ENCODE assay signal across 2 cellular contexts in the genomic region with DNA sequence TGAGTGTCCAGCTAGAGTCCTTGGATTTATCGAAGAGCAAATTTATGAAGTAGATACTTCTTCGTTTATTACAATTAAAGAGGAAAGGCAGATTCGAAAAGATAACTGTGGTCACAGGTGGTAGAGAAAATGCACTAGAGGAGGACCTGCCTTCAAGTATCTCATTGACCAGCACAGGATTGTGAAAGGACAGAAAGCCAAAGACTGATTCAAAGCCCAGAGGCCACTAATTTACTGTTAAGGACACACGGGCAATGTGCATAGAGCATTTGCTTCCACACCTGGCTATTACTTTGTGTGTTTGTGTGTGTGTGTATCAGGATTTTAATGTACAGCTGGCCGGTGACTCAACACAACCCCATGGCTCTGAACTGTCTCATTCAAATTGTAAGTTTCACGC.
TF ChIP-seq lines count a peak whose summit lies in the region.

No MANE protein-coding gene starts in this region.

TF ChIP-seq in HepG2, 621 proteins besides CTCF, POLR2A, EP300 and RAD21:
- TF ChIP-seq ZNF766 (CRISPR knock-in tag; IDR thresholded peaks at IDR 0.05; ENCODE audit: borderline replicate concordance) (no peak), ZNF383 (CRISPR knock-in tag; IDR thresholded peaks at IDR 0.05; ENCODE audit: borderline replicate concordance) (no peak), ETV5 (CRISPR knock-in tag; IDR thresholded peaks at IDR 0.05; ENCODE audit: borderline replicate concordance) (no peak), SUZ12 (IDR thresholded peaks at IDR 0.05; ENCODE audit: low read depth, low read length) (no peak), ZFP37 (CRISPR knock-in tag; IDR thresholded peaks at IDR 0.05; ENCODE audit: borderline replicate concordance) (no peak), HOMEZ (CRISPR knock-in tag; IDR thresholded peaks at IDR 0.05; ENCODE audit: low read depth) (no peak), ZNF282 (IDR thresholded peaks at IDR 0.05; ENCODE audit: partially characterized antibody) (no peak), RBM22 (optimal IDR thresholded peaks at IDR 0.05; ENCODE audit: low read length) (no peak), FOXK1 (CRISPR knock-in tag; IDR thresholded peaks at IDR 0.05; ENCODE audit: borderline replicate concordance, low read depth) (no peak), ISL2 (CRISPR knock-in tag; IDR thresholded peaks at IDR 0.05) (no peak)

TF ChIP-seq in WTC11, 78 proteins besides CTCF, POLR2A, EP300 and RAD21:
- TF ChIP-seq GTF2I (CRISPR knock-in tag; conservative IDR thresholded peaks at IDR 0.05), result no peak
- TF ChIP-seq JAZF1 (CRISPR knock-in tag; IDR thresholded peaks at IDR 0.05), result no peak
- no peak for TF ChIP-seq E2F4 (CRISPR knock-in tag; IDR thresholded peaks at IDR 0.05; ENCODE audit: borderline replicate concordance, low read depth)
- TF ChIP-seq, protein P1, sequence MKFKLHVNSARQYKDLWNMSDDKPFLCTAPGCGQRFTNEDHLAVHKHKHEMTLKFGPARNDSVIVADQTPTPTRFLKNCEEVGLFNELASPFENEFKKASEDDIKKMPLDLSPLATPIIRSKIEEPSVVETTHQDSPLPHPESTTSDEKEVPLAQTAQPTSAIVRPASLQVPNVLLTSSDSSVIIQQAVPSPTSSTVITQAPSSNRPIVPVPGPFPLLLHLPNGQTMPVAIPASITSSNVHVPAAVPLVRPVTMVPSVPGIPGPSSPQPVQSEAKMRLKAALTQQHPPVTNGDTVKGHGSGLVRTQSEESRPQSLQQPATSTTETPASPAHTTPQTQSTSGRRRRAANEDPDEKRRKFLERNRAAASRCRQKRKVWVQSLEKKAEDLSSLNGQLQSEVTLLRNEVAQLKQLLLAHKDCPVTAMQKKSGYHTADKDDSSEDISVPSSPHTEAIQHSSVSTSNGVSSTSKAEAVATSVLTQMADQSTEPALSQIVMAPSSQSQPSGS (CRISPR knock-in tag; IDR thresholded peaks at IDR 0.05; ENCODE audit: borderline replicate concordance, low read depth), result no peak
- TF ChIP-seq ZNF121 (CRISPR knock-in tag; IDR thresholded peaks at IDR 0.05), result no peak
- TF ChIP-seq, protein P2, sequence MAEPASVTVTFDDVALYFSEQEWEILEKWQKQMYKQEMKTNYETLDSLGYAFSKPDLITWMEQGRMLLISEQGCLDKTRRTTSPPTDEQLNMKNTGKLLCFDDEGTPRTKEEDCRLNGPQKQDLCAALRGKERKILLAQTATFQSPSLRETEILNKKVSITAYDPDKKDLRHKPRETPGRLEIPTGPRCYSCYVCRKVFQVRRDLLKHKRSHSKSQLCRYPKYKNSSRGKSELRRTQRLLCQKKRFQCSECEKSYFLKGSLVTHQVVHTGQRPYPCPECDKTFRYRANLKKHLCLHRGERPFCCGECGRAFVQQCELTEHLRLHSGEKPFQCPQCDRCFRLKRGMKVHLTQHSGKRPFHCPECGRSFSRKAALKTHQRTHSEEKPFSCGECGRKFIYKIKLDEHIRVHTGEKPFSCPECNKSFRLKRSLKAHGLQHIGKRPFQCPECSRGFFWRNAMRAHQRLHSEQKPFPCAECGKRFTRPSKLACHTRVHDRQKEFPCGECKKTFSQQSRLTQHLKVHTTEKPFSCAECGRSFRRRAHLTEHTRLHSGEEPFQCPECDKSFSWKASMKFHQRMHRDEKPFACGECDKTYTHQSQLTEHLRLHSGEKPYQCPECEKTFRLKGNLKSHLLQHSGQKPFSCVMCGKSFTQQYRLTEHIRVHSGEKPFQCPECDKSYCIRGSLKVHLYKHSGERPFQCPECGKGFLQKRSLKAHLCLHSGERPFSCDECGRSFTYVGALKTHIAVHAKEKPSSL (CRISPR knock-in tag; conservative IDR thresholded peaks at IDR 0.05), result no peak
- no peak for TF ChIP-seq ZBTB21 (CRISPR knock-in tag; IDR thresholded peaks at IDR 0.05; ENCODE audit: borderline replicate concordance)
- TF ChIP-seq ZNF423 (CRISPR knock-in tag; IDR thresholded peaks at IDR 0.05), result no peak
- no peak for TF ChIP-seq CREB1 (CRISPR knock-in tag; IDR thresholded peaks at IDR 0.05)
- TF ChIP-seq GRHL2 (CRISPR knock-in tag; IDR thresholded peaks at IDR 0.05; ENCODE audit: insufficient replicate concordance, severe bottlenecking), result no peak
- TF ChIP-seq NR3C1 (CRISPR knock-in tag; conservative IDR thresholded peaks at IDR 0.05; ENCODE audit: low read depth), result no peak
- TF ChIP-seq RELA (CRISPR knock-in tag; IDR thresholded peaks at IDR 0.05; ENCODE audit: borderline replicate concordance), result no peak
- TF ChIP-seq MYBL2 (CRISPR knock-in tag; IDR thresholded peaks at IDR 0.05), result no peak
